14 cellular contexts compared by ENCODE assay signal in genomic region chr2:141766225-141766624, GRCh38.
"Had no signal": no experiment of that assay in that cellular context is flagged by ENCODE, and none has a peak within 500 bp of the region (broad histone marks: within the 10 kb centered on the region; RNA-seq: fewer than 3 reads in every experiment).

No MANE protein-coding gene starts in this region.

- H3K36me3 ChIP-seq: heart left ventricle, tibial artery, uterus had no signal

- H3K4me3 ChIP-seq: body of pancreas, heart left ventricle, tibial artery, uterus had no signal

- H3K27ac ChIP-seq: body of pancreas, heart left ventricle, tibial artery, uterus had no signal

- FAIRE-seq: islet of Langerhans had no signal

- H3K4me1 ChIP-seq: body of pancreas, heart left ventricle, tibial artery, uterus had no signal

- DNase-seq: activated CD4-positive, alpha-beta memory T cell treated with anti-CD3 and anti-CD28 coated beads, Interleukin-2, amount 10 ng/mL, durations not matched to agents 7 days and 5 days; activated gamma-delta T cell treated with Interleukin-2 at 50 U/mL for 16 hours; activated naive CD8-positive, alpha-beta T cell treated with anti-CD3 and anti-CD28 coated beads, Interleukin-2, amount 10 ng/mL, durations not matched to agents 7 days and 5 days; activated T-cell treated with anti-CD3 and anti-CD28 coated beads, Interleukin-2, amount 50 U/mL, for 72 hours; body of pancreas; central memory CD4-positive, alpha-beta T cell; cortex of kidney; effector CD8-positive, alpha-beta T cell; heart left ventricle; naive thymus-derived CD4-positive, alpha-beta T cell; posterior cingulate gyrus; tibial artery; uterus had no signal

- ATAC-seq: activated T-cell treated with anti-CD3 and anti-CD28 coated beads, Interleukin-2, amount 50 U/mL, for 72 hours; body of pancreas; heart left ventricle; naive thymus-derived CD4-positive, alpha-beta T cell had no signal

- H3K27me3 ChIP-seq: body of pancreas, heart left ventricle, tibial artery, uterus had no signal

- H3K9me3 ChIP-seq: body of pancreas, heart left ventricle, tibial artery, uterus had no signal
